12 cellular contexts compared by ENCODE assay signal in genomic region chr6:129662406-129662766, GRCh38. TPM values are rescaled to one million over a fixed set of nuclear protein-coding genes. Genes with fewer than 3 reads are reported as not detected.
DNase-seq lines count a peak whose midpoint lies in the region; ATAC-seq and TF ChIP-seq lines count a peak whose summit lies in the region.
"Had no signal": no experiment of that assay in that cellular context is flagged by ENCODE, and none has a peak within 500 bp of the region (broad histone marks: within the 10 kb centered on the region; RNA-seq: fewer than 3 reads in every experiment).

No MANE protein-coding gene starts in this region.

- no peaks in the 10 kb centered on the region for H3K36me3 Mint-ChIP-seq in brain

- peak; percentile 57 for ATAC-seq in GM19397 (IDR thresholded peaks at IDR 0.05; ENCODE audit: unreplicated experiment)
- peak; percentile 54 for ATAC-seq in HG02938 (IDR thresholded peaks at IDR 0.05; ENCODE audit: unreplicated experiment)

- H3K4me1 Mint-ChIP-seq in brain, result peaks cover 60% of the 10 kb centered on the region

- H3K4me3 Mint-ChIP-seq in brain, result peak overlapping the region in 3 of 5 experiments; percentile 6 to 38 (median 37)
- H3K4me3 Mint-ChIP-seq: CD8-positive, alpha-beta memory T cell; nephron progenitor cell had no signal

- peak; percentile 25 for DNase-seq in GM10266 (ENCODE audit: extremely low spot score)
- no peak for DNase-seq in SKM-1 treated with dmso at 0.1 percent for 144 hours (lab: John Stamatoyannopoulos, UW; ENCODE audit: unreplicated experiment)
- DNase-seq in NCI-H146 (lab: John Stamatoyannopoulos, UW), result no peak
- no peak for DNase-seq in SHP77 (lab: John Stamatoyannopoulos, UW)
- no peak for DNase-seq in effector CD8-positive, alpha-beta T cell (lab: John Stamatoyannopoulos, UW)
- DNase-seq: CD8-positive, alpha-beta memory T cell; NCI-H1092; nephron progenitor cell; stimulated activated CD4-positive, alpha-beta T cell treated with anti-CD3 and anti-CD28 coated beads, Interleukin-4, amount 100 ng/mL, for 4 hours had no signal

- TF ChIP-seq CTCF in GM10266 (IDR thresholded peaks at IDR 0.05; ENCODE audit: control insufficient read depth, insufficient read depth, low read depth, missing control alignments) (no peak), brain (conservative IDR thresholded peaks at IDR 0.05) (no peak)

- no peaks in the 10 kb centered on the region for H3K9me3 Mint-ChIP-seq in brain
- H3K9me3 Mint-ChIP-seq: CD8-positive, alpha-beta memory T cell; nephron progenitor cell had no signal

- no peaks in the 10 kb centered on the region for H3K27me3 Mint-ChIP-seq in brain
- H3K27me3 Mint-ChIP-seq: CD8-positive, alpha-beta memory T cell had no signal

- H3K27ac Mint-ChIP-seq in brain, result peak overlapping the region in 4 of 5 experiments; percentile 64 to 91 (median 82)
- H3K27ac Mint-ChIP-seq: CD8-positive, alpha-beta memory T cell; nephron progenitor cell had no signal

RNA-seq across cellular contexts. Expression of gene ARHGAP18, which starts 47.6 kb away (rescaled TPM):
- polyA plus RNA-seq in brain (ENCODE audit: insufficient read depth, low read depth, low replicate concordance), result 0.63 TPM
